8 cellular contexts compared by ENCODE assay signal in genomic region chr20:52972965-52973819, GRCh38.
A peak's percentile ranks its signal among the peaks of the same experiment; 100 is the strongest.
DNase-seq lines count a peak whose midpoint lies in the region; ATAC-seq lines count a peak whose summit lies in the region.

No MANE protein-coding gene starts in this region.

- H3K9me3 Mint-ChIP-seq in activated naive CD8-positive, alpha-beta T cell treated with anti-CD3 and anti-CD28 coated beads, Interleukin-2, amount 50 U/mL, for 24 hours, result no peaks in the 10 kb centered on the region

- H3K4me1 Mint-ChIP-seq in activated naive CD8-positive, alpha-beta T cell treated with anti-CD3 and anti-CD28 coated beads, Interleukin-2, amount 50 U/mL, for 24 hours, result peaks cover 41% of the 10 kb centered on the region

- DNase-seq in NCI-H2196 (lab: John Stamatoyannopoulos, UW; ENCODE audit: unreplicated experiment) (peak; percentile 18), iPS-NIHi7 (ENCODE audit: extremely low spot score) (peak; percentile 55), NCI-H2081 treated with DMSO at 0.1 percent for 48 hours (lab: John Stamatoyannopoulos, UW) (no peak), 8988T (no peak), GF-D8 (lab: John Stamatoyannopoulos, UW) (no peak)
- peak; percentile 33 for DNase-seq in activated naive CD8-positive, alpha-beta T cell treated with anti-CD3 and anti-CD28 coated beads, Interleukin-2, amount 50 U/mL, for 24 hours
- peak; percentile 47 to 60 for DNase-seq in stimulated activated CD4-positive, alpha-beta T cell treated with anti-CD3 and anti-CD28 coated beads, Interleukin-2, amount 100 ng/mL, for 24 hours

- no peaks in the 10 kb centered on the region for H3K4me1 ChIP-seq in ACC112 (ENCODE audit: control insufficient read depth, insufficient read depth, low read length, unreplicated experiment)

- H3K27ac ChIP-seq in ACC112 (ENCODE audit: low read depth, low read length), result no peak overlapping the region

- peak overlapping the region; percentile 88 for H3K27ac Mint-ChIP-seq in activated naive CD8-positive, alpha-beta T cell treated with anti-CD3 and anti-CD28 coated beads, Interleukin-2, amount 50 U/mL, for 24 hours

- no peaks in the 10 kb centered on the region for H3K79me2 ChIP-seq in ACC112 (ENCODE audit: control insufficient read depth, insufficient read depth, low read length, unreplicated experiment)

- peak overlapping the region; percentile 91 for H3K4me3 Mint-ChIP-seq in activated naive CD8-positive, alpha-beta T cell treated with anti-CD3 and anti-CD28 coated beads, Interleukin-2, amount 50 U/mL, for 24 hours

- peaks cover 40% of the 10 kb centered on the region for H3K27me3 Mint-ChIP-seq in activated naive CD8-positive, alpha-beta T cell treated with anti-CD3 and anti-CD28 coated beads, Interleukin-2, amount 50 U/mL, for 24 hours

- no peaks in the 10 kb centered on the region for H3K36me3 ChIP-seq in ACC112 (ENCODE audit: insufficient read depth, low read length)

- no peaks in the 10 kb centered on the region for H3K27me3 ChIP-seq in ACC112 (ENCODE audit: insufficient read depth, low read length)

- H2AFZ ChIP-seq in ACC112 (ENCODE audit: low read length, unreplicated experiment), result peak overlapping the region; percentile 6

- H3K4me3 ChIP-seq in ACC112 (ENCODE audit: low read depth, low read length), result peak overlapping the region; percentile 76

- ATAC-seq in activated naive CD8-positive, alpha-beta T cell treated with anti-CD3 and anti-CD28 coated beads, Interleukin-2, amount 50 U/mL, for 24 hours, result peak; percentile 35

- H3K36me3 Mint-ChIP-seq in activated naive CD8-positive, alpha-beta T cell treated with anti-CD3 and anti-CD28 coated beads, Interleukin-2, amount 50 U/mL, for 24 hours (ENCODE audit: low read depth), result peaks cover 1% of the 10 kb centered on the region

Comparison
In these comparisons a context has a peak if more than half of its experiments do, and no peak if none do; other contexts are left out.
1. DNase-seq: peak in NCI-H2196 (single experiment), activated naive CD8-positive, alpha-beta T cell treated with anti-CD3 and anti-CD28 coated beads, Interleukin-2, amount 50 U/mL, for 24 hours (single experiment), iPS-NIHi7 (single experiment) and stimulated activated CD4-positive, alpha-beta T cell treated with anti-CD3 and anti-CD28 coated beads, Interleukin-2, amount 100 ng/mL, for 24 hours (2 of 2); none in NCI-H2081 treated with DMSO at 0.1 percent for 48 hours (single experiment), 8988T (single experiment) and GF-D8 (single experiment).